ENCODE assay signal across 26 cellular contexts in the genomic region with DNA sequence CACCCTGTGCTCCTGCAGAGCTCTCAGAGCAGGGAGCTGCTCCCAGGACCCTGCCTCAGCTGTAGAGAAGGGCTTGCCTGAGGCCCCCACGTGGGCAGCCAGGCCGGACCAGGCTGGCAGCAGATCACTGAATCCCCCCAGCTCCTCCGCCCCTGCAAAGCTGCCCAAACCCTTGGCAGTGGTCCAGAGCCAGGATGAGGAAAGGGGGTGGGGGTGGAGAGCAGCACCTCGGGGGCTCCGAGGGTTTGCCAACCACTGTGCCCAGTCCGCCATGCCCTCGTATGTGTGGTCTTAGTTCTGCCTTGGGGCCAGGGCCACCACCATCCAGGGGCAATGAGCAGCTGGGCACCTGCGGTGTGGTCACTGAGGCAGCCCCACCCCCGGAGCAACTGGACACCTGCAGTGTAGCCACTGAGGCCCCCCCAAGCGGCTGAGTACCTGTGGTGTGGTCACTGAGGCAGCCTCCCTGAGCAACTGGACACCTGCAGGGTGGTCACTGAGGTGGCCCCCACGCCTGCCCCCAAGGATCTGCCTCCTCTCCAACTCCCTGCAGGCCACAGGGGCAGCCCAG.
"Had no signal": no experiment of that assay in that cellular context is flagged by ENCODE, and none has a peak within 500 bp of the region (broad histone marks: within the 10 kb centered on the region; RNA-seq: fewer than 3 reads in every experiment).

No MANE protein-coding gene starts in this region.

- H3K27me3 Mint-ChIP-seq: IgD-negative memory B cell had no signal

- ATAC-seq: K562, PC-3 had no signal

- H3K4me3 ChIP-seq: K562, SJSA1, SK-N-MC had no signal

- FAIRE-seq: HTR-8/SVneo, K562 had no signal

- H3K36me3 ChIP-seq: SJSA1 had no signal

- DNase-seq: Kasumi-1; MM.1S; NCI-H1092 treated with DMSO at 0.1 percent for 48 hours; NCI-H1436; NCI-H187; NCI-H2029; NCI-H2081 treated with DMSO at 0.1 percent for 48 hours; NCI-H2171; NCI-H226; NCI-H446; NCI-H510A; NCI-H524 treated with DMSO at 0.1 percent for 48 hours; NCI-H69; NCI-H774; NK-92 treated with Interleukin-12 subunit alpha and Interleukin-12 subunit beta, amount 100 ng/mL, for 24 hours; PC-3; Right ventricle myocardium superior; SIG-M5 had no signal

- H3K9ac ChIP-seq: KMS-11 had no signal

- H3K27me3 ChIP-seq: SJSA1 had no signal

- H3K27ac Mint-ChIP-seq: IgD-negative memory B cell had no signal

- H3K27ac ChIP-seq: HL-60, KMS-11, RWPE1, SJSA1, SK-N-MC had no signal

- H3K4me2 ChIP-seq: KMS-11 had no signal

- H3K4me1 Mint-ChIP-seq: IgD-negative memory B cell had no signal

- H3K4me3 Mint-ChIP-seq: IgD-negative memory B cell had no signal

- H3K4me1 ChIP-seq: SJSA1 had no signal
